In genomic region chr9:112487008-112487798, GRCh38 we compare ENCODE assay signal across 8 cellular contexts. TPM values are rescaled to one million over a fixed set of nuclear protein-coding genes. Genes with fewer than 3 reads are reported as not detected.
DNase-seq lines count a peak whose midpoint lies in the region; ATAC-seq, FAIRE-seq and TF ChIP-seq lines count a peak whose summit lies in the region.

No MANE protein-coding gene starts in this region.

- peak; percentile 89 for FAIRE-seq in GM19239 (lab: Jason Lieb, UNC)

- TF ChIP-seq EP300 in stomach (IDR thresholded peaks at IDR 0.05), result no peak

- no peak for TF ChIP-seq POLR2A in stomach (IDR thresholded peaks at IDR 0.05)

- peaks cover 26% of the 10 kb centered on the region for H3K4me1 Mint-ChIP-seq in activated T-cell treated with anti-CD3 and anti-CD28 coated beads, Interleukin-2, amount 50 U/mL, for 4 hours (ENCODE audit: low read depth)
- peaks cover 35% of the 10 kb centered on the region for H3K4me1 Mint-ChIP-seq in nephron

- H2AFZ ChIP-seq in OCI-LY1 (ENCODE audit: low read length), result no peak overlapping the region

- DNase-seq in C1 segment of cervical spinal cord (lab: John Stamatoyannopoulos, UW) (peak in 12 of 14 donors; percentile 23 to 76 (median 48)), GM19239 (ENCODE audit: insufficient read length, low spot score) (peak; percentile 17), fibroblast of gingiva (ENCODE audit: low read depth) (peak; percentile 27), stomach (peak; percentile 65)
- peak; percentile 54 for DNase-seq in activated T-cell treated with anti-CD3 and anti-CD28 coated beads, Interleukin-2, amount 50 U/mL, for 4 hours

- intact Hi-C loops in stomach (cut with DNase I; ENCODE audit: low total_unique reads), result no loop called here

- H3K9me3 ChIP-seq in OCI-LY1 (ENCODE audit: low read length), result no peaks in the 10 kb centered on the region
- H3K9me3 ChIP-seq in stomach, result no peaks in the 10 kb centered on the region

- ATAC-seq in HG03378 (IDR thresholded peaks at IDR 0.05; ENCODE audit: unreplicated experiment), result peak; percentile 37
- ATAC-seq in activated T-cell treated with anti-CD3 and anti-CD28 coated beads, Interleukin-2, amount 50 U/mL, for 4 hours, result peak; percentile 47 to 53

- H3K36me3 Mint-ChIP-seq in activated T-cell treated with anti-CD3 and anti-CD28 coated beads, Interleukin-2, amount 50 U/mL, for 4 hours (ENCODE audit: insufficient read depth), result no peaks in the 10 kb centered on the region
- H3K36me3 Mint-ChIP-seq in nephron (ENCODE audit: low read depth), result peaks cover 15% of the 10 kb centered on the region

- H3K4me1 ChIP-seq in OCI-LY1 (ENCODE audit: insufficient read depth, low read length, severe bottlenecking), result peaks cover 53% of the 10 kb centered on the region
- H3K4me1 ChIP-seq in stomach, result peaks cover 9 to 36% (median 29%) of the 10 kb centered on the region in 4 donors

- peaks cover 1% of the 10 kb centered on the region; the same call in 1 of the 2 replicates for H3K36me3 ChIP-seq in OCI-LY1 (ENCODE audit: insufficient read depth, low read length)
- H3K36me3 ChIP-seq in stomach, result no peaks in the 10 kb centered on the region

- H3K27ac ChIP-seq in OCI-LY1 (ENCODE audit: low read depth, low read length, poor library complexity, severe bottlenecking), result peak overlapping the region; percentile 70
- peak overlapping the region; percentile 81 to 97 (median 89) for H3K27ac ChIP-seq in stomach

- H3K9me2 ChIP-seq in OCI-LY1 (ENCODE audit: low read depth, low read length), result no peaks in the 10 kb centered on the region

- no peaks in the 10 kb centered on the region for H4K20me1 ChIP-seq in OCI-LY1 (ENCODE audit: insufficient read depth, low read length)

- TF ChIP-seq CTCF in OCI-LY1 (IDR thresholded peaks at IDR 0.05; ENCODE audit: low read length), result no peak
- no peak for TF ChIP-seq CTCF in nephron (IDR thresholded peaks at IDR 0.05; ENCODE audit: unreplicated experiment in 3 of 3)
- no peak for TF ChIP-seq CTCF in stomach (IDR thresholded peaks at IDR 0.05)

- peak overlapping the region; percentile 89 for H3K9ac ChIP-seq in OCI-LY1 (ENCODE audit: low read length)

- peak overlapping the region; percentile 87 to 98 (median 97) for H3K27ac Mint-ChIP-seq in nephron

- peaks cover 49% of the 10 kb centered on the region for H3K79me2 ChIP-seq in OCI-LY1 (ENCODE audit: insufficient read depth, low read length)

- H3K4me3 ChIP-seq in OCI-LY1 (ENCODE audit: low read depth, low read length, poor library complexity, severe bottlenecking), result peak overlapping the region; percentile 94
- H3K4me3 ChIP-seq in stomach, result peak overlapping the region; percentile 90 to 99 (median 95)

- H3K9me3 Mint-ChIP-seq in activated T-cell treated with anti-CD3 and anti-CD28 coated beads, Interleukin-2, amount 50 U/mL, for 4 hours, result no peaks in the 10 kb centered on the region
- H3K9me3 Mint-ChIP-seq in nephron, result peaks cover 3% of the 10 kb centered on the region

- H3K27me3 Mint-ChIP-seq in activated T-cell treated with anti-CD3 and anti-CD28 coated beads, Interleukin-2, amount 50 U/mL, for 4 hours (ENCODE audit: low read depth), result no peaks in the 10 kb centered on the region
- peaks cover 10% of the 10 kb centered on the region for H3K27me3 Mint-ChIP-seq in nephron (ENCODE audit: low read depth)

- H3K27me3 ChIP-seq in OCI-LY1 (ENCODE audit: insufficient read depth, low read length), result no peaks in the 10 kb centered on the region
- H3K27me3 ChIP-seq in stomach, result no peaks in the 10 kb centered on the region

- H3F3A ChIP-seq in OCI-LY1 (ENCODE audit: insufficient read depth, low read length), result no peaks in the 10 kb centered on the region

- H3K4me2 ChIP-seq in OCI-LY1 (ENCODE audit: low read length), result peak overlapping the region; percentile 90

- H3K4me3 Mint-ChIP-seq in activated T-cell treated with anti-CD3 and anti-CD28 coated beads, Interleukin-2, amount 50 U/mL, for 4 hours, result peak overlapping the region; percentile 93
- peak overlapping the region; percentile 97 to 100 (median 100) for H3K4me3 Mint-ChIP-seq in nephron

- WGBS in stomach, 5 donors, result 0 to 1% (median 0%) methylated on average over 33 to 79 of the region's 80 CpGs

RNA-seq across cellular contexts. Expression of gene KIAA1958, which starts 0.6 kb away (rescaled TPM):
- 1 to 10 TPM; 4.7 to 6.9 (median 6.7) TPM for total RNA-seq in activated T-cell treated with anti-CD3 and anti-CD28 coated beads, Interleukin-2, amount 50 U/mL, for 4 hours
- 10 to 100 TPM; 11.7 to 77.7 (median 19.4) TPM for total RNA-seq in stomach
- polyA plus RNA-seq in stomach, result 1 to 10 TPM in 2 of 3 donors, under 1 TPM in 1; 0.60 to 2.8 (median 2.4) TPM

Comparison
In these comparisons a context has a peak if more than half of its experiments do, and no peak if none do; other contexts are left out.
1. Peak in every context shown above with its lines: DNase-seq, ATAC-seq, H3K4me3 ChIP-seq and H3K27ac ChIP-seq.